In genomic region chr2:238518828-238519186, GRCh38 we compare ENCODE assay signal across 17 cellular contexts.
"Had no signal": no experiment of that assay in that cellular context is flagged by ENCODE, and none has a peak within 500 bp of the region (broad histone marks: within the 10 kb centered on the region; RNA-seq: fewer than 3 reads in every experiment).

No MANE protein-coding gene starts in this region.

- DNase-seq: activated CD4-positive, alpha-beta T cell treated with anti-CD3 and anti-CD28 coated beads, Interleukin-2, amount 10 ng/mL, durations not matched to agents 24 days and 14 days; activated CD4-positive, CD25-positive, alpha-beta regulatory T cell; activated CD8-positive, alpha-beta T cell treated with anti-CD3 and anti-CD28 coated beads for 36 hours; activated naive CD4-positive, alpha-beta T cell treated with anti-CD3 and anti-CD28 coated beads for 36 hours; activated T-cell treated with anti-CD3 and anti-CD28 coated beads, Interleukin-2, amount 50 U/mL, for 4 hours; anterior cingulate cortex; brain microvascular endothelial cell; cortex of kidney; left cardiac atrium; sigmoid colon; stimulated activated naive CD4-positive, alpha-beta T cell treated with Interleukin-2 at 50 U/mL for 16 hours; T-helper 1 cell; T-helper 9 cell had no signal

- H3K27me3 ChIP-seq: sigmoid colon, tibial nerve had no signal

- FAIRE-seq: endometrium had no signal

- H3K4me1 ChIP-seq: spleen had no signal

- H3K4me3 Mint-ChIP-seq: activated CD4-positive, alpha-beta T cell treated with anti-CD3 and anti-CD28 coated beads, Interleukin-2, amount 10 ng/mL, durations not matched to agents 24 days and 14 days; activated CD8-positive, alpha-beta T cell treated with anti-CD3 and anti-CD28 coated beads for 36 hours; activated naive CD4-positive, alpha-beta T cell treated with anti-CD3 and anti-CD28 coated beads for 36 hours; activated T-cell treated with anti-CD3 and anti-CD28 coated beads, Interleukin-2, amount 50 U/mL, for 4 hours; naive thymus-derived CD8-positive, alpha-beta T cell had no signal

- H3K4me3 ChIP-seq: sigmoid colon, spleen, tibial nerve had no signal

- H3K27me3 Mint-ChIP-seq: activated CD8-positive, alpha-beta T cell treated with anti-CD3 and anti-CD28 coated beads for 36 hours had no signal

- ATAC-seq: activated CD8-positive, alpha-beta T cell treated with anti-CD3 and anti-CD28 coated beads for 36 hours; activated T-cell treated with anti-CD3 and anti-CD28 coated beads, Interleukin-2, amount 50 U/mL, for 4 hours; left cardiac atrium; naive thymus-derived CD8-positive, alpha-beta T cell had no signal

- H3K36me3 ChIP-seq: brain microvascular endothelial cell, sigmoid colon, spleen had no signal

- H3K27ac ChIP-seq: brain microvascular endothelial cell, sigmoid colon, spleen, tibial nerve had no signal

- H3K27ac Mint-ChIP-seq: activated CD4-positive, alpha-beta T cell treated with anti-CD3 and anti-CD28 coated beads, Interleukin-2, amount 10 ng/mL, durations not matched to agents 24 days and 14 days; activated CD8-positive, alpha-beta T cell treated with anti-CD3 and anti-CD28 coated beads for 36 hours; activated naive CD4-positive, alpha-beta T cell treated with anti-CD3 and anti-CD28 coated beads for 36 hours; naive thymus-derived CD8-positive, alpha-beta T cell had no signal
